ENCODE assay signal across 21 cellular contexts in the genomic region with DNA sequence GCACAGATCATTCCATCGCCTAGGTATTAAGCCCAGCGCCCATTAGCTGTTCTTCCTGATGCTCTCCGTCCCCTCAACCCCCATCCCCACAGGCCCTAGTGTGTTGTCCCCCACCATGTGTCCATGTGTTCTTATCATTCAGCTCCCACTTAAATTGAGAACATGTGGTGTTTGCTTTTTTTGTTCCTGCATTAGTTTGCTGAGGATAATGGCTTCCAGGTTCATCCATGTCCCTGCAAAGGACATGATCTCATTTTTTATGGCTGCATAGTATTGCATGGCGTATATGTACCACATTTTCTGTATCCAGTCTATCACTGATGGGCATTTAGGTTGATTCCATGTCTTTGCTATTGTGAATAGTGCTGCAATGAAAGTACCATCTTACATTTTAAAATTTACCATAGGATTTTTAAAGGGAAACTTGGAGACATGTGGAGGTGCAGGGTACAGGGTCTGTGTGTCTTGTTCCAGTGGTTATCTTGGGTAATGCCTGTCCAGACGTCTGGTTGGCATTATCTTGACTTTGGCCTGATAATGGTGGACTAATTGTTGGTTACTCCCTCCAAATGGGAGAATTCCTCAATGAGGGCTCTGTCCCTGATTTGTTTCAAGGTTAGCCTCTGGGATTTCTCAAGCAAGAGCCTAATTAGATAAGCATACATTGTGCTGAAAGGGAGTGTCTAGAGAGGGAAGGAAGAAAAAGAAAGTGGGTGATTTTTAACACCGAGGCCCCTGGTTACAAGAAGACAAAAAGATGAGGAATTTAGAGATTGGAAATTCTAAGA.
"Had no signal": no experiment of that assay in that cellular context is flagged by ENCODE, and none has a peak within 500 bp of the region (broad histone marks: within the 10 kb centered on the region; RNA-seq: fewer than 3 reads in every experiment).

No MANE protein-coding gene starts in this region.

- DNase-seq: IMR-90, Karpas-422, KG1, MG63, NCI-H1048, NCI-H1105, NCI-H1417, NCI-H1436 treated with DMSO at 0.1 percent for 48 hours, NCI-H1694 treated with DMSO at 0.1 percent for 48 hours, NCI-H1930, NCI-H2081 treated with DMSO at 0.1 percent for 48 hours, NCI-H2171, NCI-H226, NCI-H446, NCI-H510A, NCI-H524 treated with DMSO at 0.1 percent for 48 hours, NCI-H69, NCI-H774, Right ventricle myocardium superior, RPMI8226, SIG-M5 had no signal
